Comparison of ENCODE assay signal across 8 cellular contexts in genomic region chr16:31093132-31093703, GRCh38. TPM values are rescaled to one million over a fixed set of nuclear protein-coding genes. Genes with fewer than 3 reads are reported as not detected.
DNase-seq lines count a peak whose midpoint lies in the region; ATAC-seq lines count a peak whose summit lies in the region.

No MANE protein-coding gene starts in this region.

- DNase-seq in G401 (ENCODE audit: low spot score) (peak; percentile 33), NCI-H1105 (lab: John Stamatoyannopoulos, UW) (peak; percentile 11), adipocyte (ENCODE audit: low read depth) (peak; percentile 61), iPS-NIHi7 (ENCODE audit: extremely low spot score) (peak; percentile 65), DMS114 treated with DMSO at 0.1 percent for 48 hours (lab: John Stamatoyannopoulos, UW; ENCODE audit: unreplicated experiment) (no peak), SHP77 treated with DMSO at 0.1 percent for 48 hours (lab: John Stamatoyannopoulos, UW) (no peak)

- H3K4me1 ChIP-seq in adipocyte (ENCODE audit: control insufficient read depth, insufficient read depth, low read length) = peaks cover 26% of the 10 kb centered on the region
- H3K4me1 ChIP-seq in stomach smooth muscle (ENCODE audit: control insufficient read depth, insufficient read depth, low read length) = peaks cover 12% of the 10 kb centered on the region

- H3K9me3 ChIP-seq in adipocyte (ENCODE audit: control insufficient read depth, low read length) = no peaks in the 10 kb centered on the region
- H3K9me3 ChIP-seq in stomach smooth muscle (ENCODE audit: control insufficient read depth in 2 of 2, low read length in 2 of 2) = no peaks in the 10 kb centered on the region

- H3K27me3 ChIP-seq in adipocyte (replicated peaks; ENCODE audit: control insufficient read depth, insufficient read depth, low read length) = no peaks in the 10 kb centered on the region
- H3K27me3 ChIP-seq in stomach smooth muscle (ENCODE audit: control insufficient read depth in 1 of 2, insufficient read depth in 2 of 2, low read length in 2 of 2) = no peaks in the 10 kb centered on the region

- H3K36me3 ChIP-seq in adipocyte (ENCODE audit: control insufficient read depth, insufficient read depth, low read length, severe bottlenecking) = peaks cover 14% of the 10 kb centered on the region
- peaks cover 0 to 18% of the 10 kb centered on the region in 2 donors for H3K36me3 ChIP-seq in stomach smooth muscle (ENCODE audit: control insufficient read depth in 2 of 2, insufficient read depth in 2 of 2, low read length in 2 of 2)

- H3K4me3 ChIP-seq in adipocyte (ENCODE audit: low read length) (peak overlapping the region; percentile 88), stomach smooth muscle (ENCODE audit: low read length in 2 of 2) (peak overlapping the region in 1 of 2 donors; percentile 94)

- peak overlapping the region; percentile 92 for H3K9ac ChIP-seq in adipocyte (ENCODE audit: low read length)
- peak overlapping the region; percentile 33 to 36 for H3K9ac ChIP-seq in stomach smooth muscle (ENCODE audit: low read length in 2 of 2)

- in situ Hi-C loops in G401 (cut with HindIII; ENCODE audit: low sequenced_read_pairs) = no loop called here

- no peak for ATAC-seq in GM18873 (IDR thresholded peaks at IDR 0.05; ENCODE audit: low FRiP score, unreplicated experiment)

- no peak overlapping the region for H3K27ac ChIP-seq in stomach smooth muscle (ENCODE audit: low read length)

RNA-seq across cellular contexts. Expression of gene VKORC1, which starts 1.4 kb away (rescaled TPM):
- 121 and 129 TPM in 2 replicates for total RNA-seq in G401 (2014; rRNA removed; shearing (Covaris generic))

RNA-seq across cellular contexts. Expression of gene PRSS53, which starts 4.5 kb away (rescaled TPM):
- 0.44 and 2.8 TPM in 2 replicates for total RNA-seq in G401 (2014; rRNA removed; shearing (Covaris generic))

RNA-seq across cellular contexts. Expression of gene BCKDK, which starts 15.0 kb away (rescaled TPM):
- total RNA-seq in G401 (2014; rRNA removed; shearing (Covaris generic)) = 52.5 and 55.3 TPM in 2 replicates

RNA-seq across cellular contexts. Expression of gene ZNF646, which starts 19.0 kb away (rescaled TPM):
- total RNA-seq in G401 (2014; rRNA removed; shearing (Covaris generic)) = 12.0 and 21.2 TPM in 2 replicates

RNA-seq across cellular contexts. Expression of gene ZNF668, which starts 19.2 kb away (rescaled TPM):
- total RNA-seq in G401 (2014; rRNA removed; shearing (Covaris generic)) = 27.9 and 52.0 TPM in 2 replicates

Comparison
In these comparisons a context has a peak if more than half of its experiments do, and no peak if none do; other contexts are left out.
1. DNase-seq: peak in G401 (single experiment), NCI-H1105 (single experiment), adipocyte (single experiment) and iPS-NIHi7 (single experiment); none in DMS114 treated with DMSO at 0.1 percent for 48 hours (single experiment) and SHP77 treated with DMSO at 0.1 percent for 48 hours (single experiment).